ENCODE assay signal across 8 cellular contexts in genomic region chr3:179260949-179261765, GRCh38. TPM values are rescaled to one million over a fixed set of nuclear protein-coding genes. Genes with fewer than 3 reads are reported as not detected.
DNase-seq lines count a peak whose midpoint lies in the region; ATAC-seq, FAIRE-seq and TF ChIP-seq lines count a peak whose summit lies in the region.

No MANE protein-coding gene starts in this region.

- peaks cover 24% of the 10 kb centered on the region for H3K4me1 Mint-ChIP-seq in activated naive CD4-positive, alpha-beta T cell treated with anti-CD3 and anti-CD28 coated beads, Interleukin-2, amount 50 U/mL, for 24 hours

- peaks cover 5% of the 10 kb centered on the region for H3K9me3 Mint-ChIP-seq in activated naive CD4-positive, alpha-beta T cell treated with anti-CD3 and anti-CD28 coated beads, Interleukin-2, amount 50 U/mL, for 24 hours

- H3K9me3 ChIP-seq in SJSA1 (replicated peaks) = peaks cover 9% of the 10 kb centered on the region
- no peaks in the 10 kb centered on the region for H3K9me3 ChIP-seq in pancreas
- H3K9me3 ChIP-seq in thyroid gland = no peaks in the 10 kb centered on the region

- peak; percentile 94 for ATAC-seq in GM19467 (IDR thresholded peaks at IDR 0.05; ENCODE audit: unreplicated experiment)
- peak; percentile 99 for ATAC-seq in Right ventricle myocardium inferior
- ATAC-seq in pancreas = peak; percentile 99 to 100 (median 100)

- H3K36me3 Mint-ChIP-seq in activated naive CD4-positive, alpha-beta T cell treated with anti-CD3 and anti-CD28 coated beads, Interleukin-2, amount 50 U/mL, for 24 hours = no peaks in the 10 kb centered on the region

- no peak overlapping the region for H3K27ac ChIP-seq in HL-60 (replicated peaks)
- peak overlapping the region; percentile 54 for H3K27ac ChIP-seq in SJSA1
- peak overlapping the region in 3 of 4 donors; percentile 19 to 63 (median 62) for H3K27ac ChIP-seq in pancreas
- peak overlapping the region in 2 of 3 donors; percentile 48 to 74 for H3K27ac ChIP-seq in thyroid gland

- peak overlapping the region; percentile 48 for H3K4me3 ChIP-seq in HL-60 (replicated peaks; ENCODE audit: insufficient read depth, low read length)
- H3K4me3 ChIP-seq in SJSA1 = peak overlapping the region; percentile 60
- peak overlapping the region; percentile 42 to 70 (median 54) for H3K4me3 ChIP-seq in pancreas
- H3K4me3 ChIP-seq in thyroid gland (replicated peaks in 1 of 3) = peak overlapping the region in 2 of 3 donors; percentile 52 to 70

- intact Hi-C loops in Right ventricle myocardium inferior (cut with DNase I) = loop anchor here (5.0 kb wide), 1 partner anchor 61 kb away; the partner anchor contains the start of gene ZNF639
- intact Hi-C loops in pancreas (cut with DNase I) = no loop called here
- intact Hi-C loops in thyroid gland (cut with DNase I) = no loop called here

- TF ChIP-seq POLR2A in thyroid gland (IDR thresholded peaks at IDR 0.05) = peak in 1 of 2 donors; percentile 47

- no peak for FAIRE-seq in pancreas (lab: Jason Lieb, UNC)

- H3K36me3 ChIP-seq in SJSA1 (no peaks in the 10 kb centered on the region), pancreas (no peaks in the 10 kb centered on the region), thyroid gland (no peaks in the 10 kb centered on the region)

- peak overlapping the region; percentile 84 for H3K4me3 Mint-ChIP-seq in activated naive CD4-positive, alpha-beta T cell treated with anti-CD3 and anti-CD28 coated beads, Interleukin-2, amount 50 U/mL, for 24 hours

- H3K27me3 ChIP-seq in HL-60 (ENCODE audit: insufficient read depth, poor library complexity, severe bottlenecking) (no peaks in the 10 kb centered on the region), SJSA1 (replicated peaks) (no peaks in the 10 kb centered on the region), pancreas (no peaks in the 10 kb centered on the region), thyroid gland (no peaks in the 10 kb centered on the region)

- peaks cover 8% of the 10 kb centered on the region for H3K4me1 ChIP-seq in SJSA1 (replicated peaks)
- H3K4me1 ChIP-seq in pancreas = peaks cover 0 to 5% (median 4%) of the 10 kb centered on the region in 3 donors
- peaks cover 0 to 4% of the 10 kb centered on the region in 2 donors for H3K4me1 ChIP-seq in thyroid gland

- no peak overlapping the region for H3K27ac Mint-ChIP-seq in activated naive CD4-positive, alpha-beta T cell treated with anti-CD3 and anti-CD28 coated beads, Interleukin-2, amount 50 U/mL, for 24 hours

- DNase-seq in DMS114 treated with DMSO at 0.1 percent for 48 hours (lab: John Stamatoyannopoulos, UW; ENCODE audit: unreplicated experiment) (peak; percentile 35), HL-60 (ENCODE audit: low read depth in 1 of 2, low spot score in 1 of 2) (peak; percentile 21 to 67), SJSA1 (ENCODE audit: low read depth in 1 of 2, low spot score in 2 of 2) (peak; percentile 57 to 69), Right ventricle myocardium inferior (ENCODE audit: missing footprints) (peak; percentile 91), pancreas (peak; percentile 73 to 91 (median 84)), thyroid gland (peak; percentile 70 to 81)

- WGBS in pancreas, 2 donors = 7 to 8% methylated on average over 71 of the region's 71 CpGs
- WGBS in thyroid gland, 2 donors = 22 to 43% methylated on average over 18 to 30 of the region's 71 CpGs

- no peaks in the 10 kb centered on the region for H3K27me3 Mint-ChIP-seq in activated naive CD4-positive, alpha-beta T cell treated with anti-CD3 and anti-CD28 coated beads, Interleukin-2, amount 50 U/mL, for 24 hours

- TF ChIP-seq CTCF in HL-60 (IDR thresholded peaks at IDR 0.05; ENCODE audit: insufficient read depth, low read length) (no peak), pancreas (IDR thresholded peaks at IDR 0.05) (no peak), thyroid gland (IDR thresholded peaks at IDR 0.05) (no peak)

RNA-seq across cellular contexts. Expression of gene KCNMB3, which starts 10.2 kb away (rescaled TPM):
- total RNA-seq in SJSA1 (2014; rRNA removed; shearing (Covaris generic)) = 0.13 and 2.7 TPM in 2 replicates
- total RNA-seq in Right ventricle myocardium inferior = 0.92 TPM
- total RNA-seq in pancreas = 1 to 10 TPM; 1.4 to 3.2 (median 3.0) TPM
- 1 to 10 TPM; 4.3 to 7.8 TPM for polyA plus RNA-seq in pancreas
- total RNA-seq in thyroid gland = 1 to 10 TPM; 4.4 to 8.1 (median 5.1) TPM

Comparison
In these comparisons a context has a peak if more than half of its experiments do, and no peak if none do; other contexts are left out.
1. DNase-seq: peak in every context shown above with its lines; median percentile 91 in Right ventricle myocardium inferior; 84 in pancreas; 76 in thyroid gland; 63 in SJSA1; 44 in HL-60; 35 in DMS114 treated with DMSO at 0.1 percent for 48 hours.